ENCODE assay signal across 1 cellular context in the genomic region with DNA sequence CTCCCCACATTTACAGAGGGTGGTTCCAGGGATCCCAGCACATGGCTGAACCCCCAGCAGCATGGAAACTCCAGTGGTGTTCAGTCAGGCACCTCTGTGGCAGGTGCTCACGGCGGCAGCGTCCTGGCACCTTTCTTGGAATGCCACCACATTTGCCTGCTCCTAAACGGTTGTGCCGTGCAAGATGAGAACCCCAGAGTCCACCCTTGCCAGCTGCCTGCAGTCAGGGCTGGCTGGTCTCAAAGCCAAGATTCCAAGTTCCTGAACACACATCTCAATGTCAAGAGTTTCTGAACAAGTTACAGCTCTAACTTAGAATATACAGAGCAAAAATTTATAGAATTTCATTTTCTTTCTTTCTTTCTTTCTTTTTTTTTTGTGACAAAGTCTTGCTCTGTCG.
A peak's percentile ranks its signal among the peaks of the same experiment; 100 is the strongest.
TF ChIP-seq lines count a peak whose summit lies in the region.

No MANE protein-coding gene starts in this region.

TF ChIP-seq in K562, 482 proteins besides CTCF, POLR2A, EP300 and RAD21:
- TF ChIP-seq FOXJ3 (CRISPR knock-in tag; IDR thresholded peaks at IDR 0.05), result no peak
- no peak for TF ChIP-seq MCM5 (IDR thresholded peaks at IDR 0.05; ENCODE audit: low read depth)
- TF ChIP-seq POLR2G (IDR thresholded peaks at IDR 0.05; ENCODE audit: low read depth, low read length), result 0 out of 2 replicates have a peak, but pooled peaks have one; percentile 21
- no peak for TF ChIP-seq ZNF586 (CRISPR knock-in tag; conservative IDR thresholded peaks at IDR 0.05)
- TF ChIP-seq ZNF263 (CRISPR knock-in tag; IDR thresholded peaks at IDR 0.05; ENCODE audit: borderline replicate concordance), result no peak
- TF ChIP-seq, protein P1, sequence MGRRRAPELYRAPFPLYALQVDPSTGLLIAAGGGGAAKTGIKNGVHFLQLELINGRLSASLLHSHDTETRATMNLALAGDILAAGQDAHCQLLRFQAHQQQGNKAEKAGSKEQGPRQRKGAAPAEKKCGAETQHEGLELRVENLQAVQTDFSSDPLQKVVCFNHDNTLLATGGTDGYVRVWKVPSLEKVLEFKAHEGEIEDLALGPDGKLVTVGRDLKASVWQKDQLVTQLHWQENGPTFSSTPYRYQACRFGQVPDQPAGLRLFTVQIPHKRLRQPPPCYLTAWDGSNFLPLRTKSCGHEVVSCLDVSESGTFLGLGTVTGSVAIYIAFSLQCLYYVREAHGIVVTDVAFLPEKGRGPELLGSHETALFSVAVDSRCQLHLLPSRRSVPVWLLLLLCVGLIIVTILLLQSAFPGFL (CRISPR knock-in tag; IDR thresholded peaks at IDR 0.05), result no peak
- TF ChIP-seq NFATC3 (IDR thresholded peaks at IDR 0.05), result no peak
- no peak for TF ChIP-seq ZNF282 (CRISPR knock-in tag; IDR thresholded peaks at IDR 0.05)
- TF ChIP-seq, protein P2, sequence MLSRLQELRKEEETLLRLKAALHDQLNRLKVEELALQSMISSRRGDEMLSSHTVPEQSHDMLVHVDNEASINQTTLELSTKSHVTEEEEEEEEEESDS (CRISPR knock-in tag; IDR thresholded peaks at IDR 0.05), result no peak
